In the genomic region with DNA sequence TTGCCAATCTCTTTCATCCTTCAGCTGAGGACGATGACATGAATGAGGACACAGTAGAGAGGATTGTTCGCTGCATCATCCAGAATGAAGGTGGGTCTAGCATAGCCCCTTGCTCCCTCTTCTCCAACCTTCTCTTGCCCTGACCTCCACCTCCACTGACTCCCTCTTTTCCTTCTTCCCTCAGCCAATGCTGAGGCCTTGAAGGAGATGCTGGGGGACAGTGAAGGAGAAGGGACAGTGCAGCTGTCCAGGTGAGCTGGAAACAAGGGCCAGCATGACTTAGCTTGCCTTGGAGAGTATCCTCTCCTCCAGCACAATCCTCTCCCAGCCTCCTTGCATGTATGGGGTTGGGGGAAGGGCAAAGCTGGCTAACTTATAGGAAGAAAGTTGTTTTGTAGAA, we compare ENCODE assay signal across 9 cellular contexts. TPM values are rescaled to one million over a fixed set of nuclear protein-coding genes. Genes with fewer than 3 reads are reported as not detected.
DNase-seq lines count a peak whose midpoint lies in the region; ATAC-seq and TF ChIP-seq lines count a peak whose summit lies in the region.
"Had no signal": no experiment of that assay in that cellular context is flagged by ENCODE, and none has a peak within 500 bp of the region (broad histone marks: within the 10 kb centered on the region; RNA-seq: fewer than 3 reads in every experiment).

No MANE protein-coding gene starts in this region.

- H3K4me1 ChIP-seq in CD8-positive, alpha-beta T cell (ENCODE audit: insufficient read depth, low read length): peaks cover 28% of the 10 kb centered on the region
- peaks cover 6% of the 10 kb centered on the region for H3K4me1 ChIP-seq in HEK293 (ENCODE audit: control insufficient read depth, insufficient read depth, low read length)
- H3K4me1 ChIP-seq: foreskin keratinocyte had no signal

- no peak for ATAC-seq in CD8-positive, alpha-beta T cell
- no peak for ATAC-seq in naive thymus-derived CD8-positive, alpha-beta T cell
- ATAC-seq in GM21526 (IDR thresholded peaks at IDR 0.05; ENCODE audit: low FRiP score, unreplicated experiment): no peak

- no peak for DNase-seq in CD8-positive, alpha-beta T cell
- DNase-seq in activated T-helper 2 cell treated with anti-CD3 and anti-CD28 coated beads, Interferon-gamma antibody, Interleukin-2, Interleukin-4, amounts not matched to agents 10 μg/mL and 5 μg/mL and 100 μg/mL, durations not matched to agents 14 hours and 24 hours and 36 hours (ENCODE audit: low spot score): no peak
- DNase-seq in naive thymus-derived CD8-positive, alpha-beta T cell: no peak
- DNase-seq in cortex of kidney (lab: John Stamatoyannopoulos, UW) (no peak), NCI-H146 (lab: John Stamatoyannopoulos, UW) (no peak)
- DNase-seq: foreskin keratinocyte, NCI-H1048 had no signal

- peaks cover 35% of the 10 kb centered on the region for H3K4me1 Mint-ChIP-seq in CD8-positive, alpha-beta T cell (ENCODE audit: low read depth)
- peaks cover 39% of the 10 kb centered on the region for H3K4me1 Mint-ChIP-seq in activated T-helper 2 cell treated with anti-CD3 and anti-CD28 coated beads, Interferon-gamma antibody, Interleukin-2, Interleukin-4, amounts not matched to agents 10 μg/mL and 5 μg/mL and 100 μg/mL, durations not matched to agents 14 hours and 24 hours and 36 hours (ENCODE audit: low read depth)
- peaks cover 19 to 41% (median 35%) of the 10 kb centered on the region in 4 donors for H3K4me1 Mint-ChIP-seq in naive thymus-derived CD8-positive, alpha-beta T cell

- peaks cover 41% of the 10 kb centered on the region for H3K36me3 Mint-ChIP-seq in CD8-positive, alpha-beta T cell
- H3K36me3 Mint-ChIP-seq in activated T-helper 2 cell treated with anti-CD3 and anti-CD28 coated beads, Interferon-gamma antibody, Interleukin-2, Interleukin-4, amounts not matched to agents 10 μg/mL and 5 μg/mL and 100 μg/mL, durations not matched to agents 14 hours and 24 hours and 36 hours (ENCODE audit: low read depth): peaks cover 33% of the 10 kb centered on the region
- peaks cover 0 to 25% (median 2%) of the 10 kb centered on the region in 3 donors for H3K36me3 Mint-ChIP-seq in naive thymus-derived CD8-positive, alpha-beta T cell

- POLR2A ChIA-PET in CD8-positive, alpha-beta T cell (lab: Charles Lee): interaction anchor here (1.2 to 3.8 kb wide), 3 partner anchors 11 to 44 kb away, joined by 3 to 68 read pairs (median 4); a partner anchor contains a TSS
- POLR2A ChIA-PET in HEK293 (lab: Yijun Ruan, JAX): no interaction called here
- POLR2A ChIA-PET in naive thymus-derived CD8-positive, alpha-beta T cell (lab: Charles Lee): interaction anchor here (0.8 to 6.8 kb wide), 4 partner anchors 10 to 44 kb away, joined by 3 to 107 read pairs (median 20); a partner anchor contains a TSS

- H3K36me3 ChIP-seq in CD8-positive, alpha-beta T cell (ENCODE audit: insufficient read depth, low read length): no peaks in the 10 kb centered on the region
- H3K36me3 ChIP-seq in HEK293 (ENCODE audit: control insufficient read depth in 2 of 2, insufficient read depth in 1 of 2, low read length in 2 of 2): peaks cover 7 to 30% of the 10 kb centered on the region in 2 experiments

- peak overlapping the region; percentile 92 for H3K4me3 Mint-ChIP-seq in CD8-positive, alpha-beta T cell
- H3K4me3 Mint-ChIP-seq in activated T-helper 2 cell treated with anti-CD3 and anti-CD28 coated beads, Interferon-gamma antibody, Interleukin-2, Interleukin-4, amounts not matched to agents 10 μg/mL and 5 μg/mL and 100 μg/mL, durations not matched to agents 14 hours and 24 hours and 36 hours (ENCODE audit: low read depth): peak overlapping the region; percentile 87
- peak overlapping the region; percentile 82 to 97 (median 92) for H3K4me3 Mint-ChIP-seq in naive thymus-derived CD8-positive, alpha-beta T cell

- intact Hi-C loops in CD8-positive, alpha-beta T cell (cut with DNase I, micrococcal nuclease): loop anchor here (1.0 to 10.0 kb wide), 6 partner anchors 11 to 1461 kb away; a partner anchor contains a TSS
- intact Hi-C loops in activated T-helper 2 cell treated with anti-CD3 and anti-CD28 coated beads, Interferon-gamma antibody, Interleukin-2, Interleukin-4, amounts not matched to agents 10 μg/mL and 5 μg/mL and 100 μg/mL, durations not matched to agents 14 hours and 24 hours and 36 hours (cut with micrococcal nuclease): no loop called here

- no peak overlapping the region for H3K27ac ChIP-seq in CD8-positive, alpha-beta T cell (ENCODE audit: low read depth, low read length)
- H3K27ac ChIP-seq in HEK293 (ENCODE audit: extremely low read depth, low read depth, low read length): no peak overlapping the region
- H3K27ac ChIP-seq: foreskin keratinocyte had no signal

- CTCF ChIA-PET in CD8-positive, alpha-beta T cell (lab: Charles Lee): interaction anchor here (0.7 to 8.9 kb wide), 7 partner anchors 11 to 322 kb away, joined by 3 to 95 read pairs (median 6); a partner anchor contains a TSS
- CTCF ChIA-PET in HEK293 (lab: Yijun Ruan, JAX): interaction anchor here (0.6 to 12.5 kb wide), 5 partner anchors 19 to 1452 kb away, joined by 3 to 125 read pairs (median 3); a partner anchor contains a TSS

- no peaks in the 10 kb centered on the region for H3K9me3 Mint-ChIP-seq in CD8-positive, alpha-beta T cell
- no peaks in the 10 kb centered on the region for H3K9me3 Mint-ChIP-seq in activated T-helper 2 cell treated with anti-CD3 and anti-CD28 coated beads, Interferon-gamma antibody, Interleukin-2, Interleukin-4, amounts not matched to agents 10 μg/mL and 5 μg/mL and 100 μg/mL, durations not matched to agents 14 hours and 24 hours and 36 hours
- no peaks in the 10 kb centered on the region for H3K9me3 Mint-ChIP-seq in naive thymus-derived CD8-positive, alpha-beta T cell

- no peaks in the 10 kb centered on the region for H3K27me3 Mint-ChIP-seq in CD8-positive, alpha-beta T cell (ENCODE audit: low read depth)
- H3K27me3 Mint-ChIP-seq in activated T-helper 2 cell treated with anti-CD3 and anti-CD28 coated beads, Interferon-gamma antibody, Interleukin-2, Interleukin-4, amounts not matched to agents 10 μg/mL and 5 μg/mL and 100 μg/mL, durations not matched to agents 14 hours and 24 hours and 36 hours (ENCODE audit: low read depth): no peaks in the 10 kb centered on the region
- H3K27me3 Mint-ChIP-seq in naive thymus-derived CD8-positive, alpha-beta T cell: no peaks in the 10 kb centered on the region

- TF ChIP-seq CTCF in CD8-positive, alpha-beta T cell (IDR thresholded peaks at IDR 0.05): no peak
- no peak for TF ChIP-seq CTCF in HEK293 (tag by site-specific recombination; IDR thresholded peaks at IDR 0.05)

- peak overlapping the region; percentile 89 for H3K27ac Mint-ChIP-seq in CD8-positive, alpha-beta T cell
- peak overlapping the region; percentile 72 for H3K27ac Mint-ChIP-seq in activated T-helper 2 cell treated with anti-CD3 and anti-CD28 coated beads, Interferon-gamma antibody, Interleukin-2, Interleukin-4, amounts not matched to agents 10 μg/mL and 5 μg/mL and 100 μg/mL, durations not matched to agents 14 hours and 24 hours and 36 hours
- peak overlapping the region in 8 of 10 donors; percentile 19 to 96 (median 90) for H3K27ac Mint-ChIP-seq in naive thymus-derived CD8-positive, alpha-beta T cell

- no peaks in the 10 kb centered on the region for H3K27me3 ChIP-seq in CD8-positive, alpha-beta T cell (ENCODE audit: insufficient read depth, low read length)
- H3K27me3 ChIP-seq: foreskin keratinocyte had no signal

- no peaks in the 10 kb centered on the region for H3K9me3 ChIP-seq in CD8-positive, alpha-beta T cell (ENCODE audit: low read length)
- H3K9me3 ChIP-seq in HEK293 (ENCODE audit: control insufficient read depth, insufficient read depth, low read depth, low read length): no peaks in the 10 kb centered on the region

- no peak overlapping the region for H3K4me3 ChIP-seq in CD8-positive, alpha-beta T cell (ENCODE audit: low read depth, low read length)
- H3K4me3 ChIP-seq in HEK293 (ENCODE audit: low read depth, low read length): no peak overlapping the region

TF ChIP-seq in HEK293, 187 proteins besides CTCF, POLR2A, EP300 and RAD21 (continues in another document):
- no peak for TF ChIP-seq ZNF521 (tag by site-specific recombination; IDR thresholded peaks at IDR 0.05)
- no peak for TF ChIP-seq ZNF23 (tag by site-specific recombination; IDR thresholded peaks at IDR 0.05; ENCODE audit: borderline replicate concordance)

RNA-seq across cellular contexts. Expression of a gene that starts 2.0 kb away (rescaled TPM):
- 1 to 10 TPM; 9.5 to 9.8 TPM for total RNA-seq in CD8-positive, alpha-beta T cell
- 15.9 and 16.1 TPM in 2 replicates for total RNA-seq in activated T-helper 2 cell treated with anti-CD3 and anti-CD28 coated beads, Interferon-gamma antibody, Interleukin-2, Interleukin-4, amounts not matched to agents 10 μg/mL and 5 μg/mL and 100 μg/mL, durations not matched to agents 14 hours and 24 hours and 36 hours
- total RNA-seq in naive thymus-derived CD8-positive, alpha-beta T cell: 10 to 100 TPM; 22.3 to 23.9 TPM
- 1 to 10 TPM; 2.6 to 3.9 (median 3.4) TPM for polyA plus RNA-seq in naive thymus-derived CD8-positive, alpha-beta T cell

RNA-seq across cellular contexts. Expression of a gene that starts 2.1 kb away (rescaled TPM):
- 10 to 100 TPM; 48.9 to 54.8 TPM for total RNA-seq in CD8-positive, alpha-beta T cell
- 92.4 and 95.2 TPM in 2 replicates for total RNA-seq in activated T-helper 2 cell treated with anti-CD3 and anti-CD28 coated beads, Interferon-gamma antibody, Interleukin-2, Interleukin-4, amounts not matched to agents 10 μg/mL and 5 μg/mL and 100 μg/mL, durations not matched to agents 14 hours and 24 hours and 36 hours
- total RNA-seq in naive thymus-derived CD8-positive, alpha-beta T cell: 10 to 100 TPM; 71.1 to 81.6 TPM
- polyA plus RNA-seq in naive thymus-derived CD8-positive, alpha-beta T cell: 100 to 1,000 TPM in 1 of 3 donors, 10 to 100 TPM in 2; 85.7 to 100 (median 91.7) TPM

RNA-seq across cellular contexts. Expression of a gene that starts 12.4 kb away (rescaled TPM):
- total RNA-seq in CD8-positive, alpha-beta T cell: 100 to 1,000 TPM in 1 of 2 experiments, 10 to 100 TPM in 1; 95.8 to 101 TPM
- 37.4 and 42.8 TPM in 2 replicates for total RNA-seq in activated T-helper 2 cell treated with anti-CD3 and anti-CD28 coated beads, Interferon-gamma antibody, Interleukin-2, Interleukin-4, amounts not matched to agents 10 μg/mL and 5 μg/mL and 100 μg/mL, durations not matched to agents 14 hours and 24 hours and 36 hours
- 100 to 1,000 TPM; 110 to 115 TPM for total RNA-seq in naive thymus-derived CD8-positive, alpha-beta T cell
- polyA plus RNA-seq in naive thymus-derived CD8-positive, alpha-beta T cell: 1 to 10 TPM; 8.8 to 9.4 (median 9.3) TPM

RNA-seq across cellular contexts. Expression of a gene that starts 20.0 kb away (rescaled TPM):
- 100 to 1,000 TPM; 155 to 166 TPM for total RNA-seq in CD8-positive, alpha-beta T cell
- total RNA-seq in activated T-helper 2 cell treated with anti-CD3 and anti-CD28 coated beads, Interferon-gamma antibody, Interleukin-2, Interleukin-4, amounts not matched to agents 10 μg/mL and 5 μg/mL and 100 μg/mL, durations not matched to agents 14 hours and 24 hours and 36 hours: 228 and 234 TPM in 2 replicates
- 100 to 1,000 TPM; 171 to 183 TPM for total RNA-seq in naive thymus-derived CD8-positive, alpha-beta T cell
- polyA plus RNA-seq in naive thymus-derived CD8-positive, alpha-beta T cell: 100 to 1,000 TPM in 1 of 3 donors, 10 to 100 TPM in 2; 87.4 to 105 (median 92.9) TPM

RNA-seq across cellular contexts. Expression of a gene that starts 43.3 kb away (rescaled TPM):
- total RNA-seq in CD8-positive, alpha-beta T cell: 1 to 10 TPM in 1 of 2 experiments, under 1 TPM in 1; 0.73 to 1.2 TPM
- total RNA-seq in activated T-helper 2 cell treated with anti-CD3 and anti-CD28 coated beads, Interferon-gamma antibody, Interleukin-2, Interleukin-4, amounts not matched to agents 10 μg/mL and 5 μg/mL and 100 μg/mL, durations not matched to agents 14 hours and 24 hours and 36 hours: 9.9 and 10.5 TPM in 2 replicates
- total RNA-seq in naive thymus-derived CD8-positive, alpha-beta T cell: 10 to 100 TPM; 38.2 to 41.4 TPM
- not detected for polyA plus RNA-seq in naive thymus-derived CD8-positive, alpha-beta T cell
